ENCODE assay signal across 12 cellular contexts in genomic region chr6:33668914-33669313, GRCh38. TPM values are rescaled to one million over a fixed set of nuclear protein-coding genes. Genes with fewer than 3 reads are reported as not detected.
DNase-seq lines count a peak whose midpoint lies in the region; ATAC-seq and TF ChIP-seq lines count a peak whose summit lies in the region.
"Had no signal": no experiment of that assay in that cellular context is flagged by ENCODE, and none has a peak within 500 bp of the region (broad histone marks: within the 10 kb centered on the region; RNA-seq: fewer than 3 reads in every experiment).

No MANE protein-coding gene starts in this region.

- no peaks in the 10 kb centered on the region for H3K4me1 ChIP-seq in HEK293 (ENCODE audit: control insufficient read depth, insufficient read depth, low read length)
- peaks cover 9% of the 10 kb centered on the region for H3K4me1 ChIP-seq in effector memory CD4-positive, alpha-beta T cell (ENCODE audit: control insufficient read depth, insufficient read depth, low read length, poor library complexity, severe bottlenecking)
- H3K4me1 ChIP-seq in gastrocnemius medialis, result peaks cover 0 to 14% of the 10 kb centered on the region in 2 donors

- intact Hi-C loops in gastrocnemius medialis (cut with DNase I; ENCODE audit: low total_unique reads), result no loop called here

- ATAC-seq in activated CD4-positive, CD25-positive, alpha-beta regulatory T cell treated with anti-CD3 and anti-CD28 coated beads, Interleukin-2, amount 50 U/mL, for 24 hours, result peak; percentile 84
- ATAC-seq in gastrocnemius medialis, result no peak
- ATAC-seq: heart left ventricle had no signal

- H3K9me3 ChIP-seq in HEK293 (ENCODE audit: control insufficient read depth, insufficient read depth, low read depth, low read length) (no peaks in the 10 kb centered on the region), gastrocnemius medialis (no peaks in the 10 kb centered on the region)
- no peaks in the 10 kb centered on the region for H3K9me3 ChIP-seq in effector memory CD4-positive, alpha-beta T cell (ENCODE audit: control insufficient read depth, low read length)
- H3K9me3 ChIP-seq: heart left ventricle had no signal

- in situ Hi-C loops in gastrocnemius medialis (cut with MboI; ENCODE audit: low sequenced_read_pairs in 4 of 4), result no loop called here

- POLR2A ChIA-PET in HEK293 (lab: Yijun Ruan, JAX), result interaction anchor here (0.9 to 1.2 kb wide), 3 partner anchors 14 to 89 kb away, joined by 3 read pairs; partner anchors contain the start of gene BAK1

- H3K36me3 ChIP-seq in HEK293 (ENCODE audit: control insufficient read depth in 2 of 2, insufficient read depth in 1 of 2, low read length in 2 of 2) (peaks cover 4 to 38% of the 10 kb centered on the region in 2 experiments; a peak in 1 of 3 replicates), gastrocnemius medialis (no peaks in the 10 kb centered on the region)
- peaks cover 75% of the 10 kb centered on the region for H3K36me3 ChIP-seq in effector memory CD4-positive, alpha-beta T cell (ENCODE audit: control insufficient read depth, insufficient read depth, low read length)

- no peak overlapping the region for H3K4me3 ChIP-seq in HEK293 (ENCODE audit: low read depth, low read length)
- H3K4me3 ChIP-seq in effector memory CD4-positive, alpha-beta T cell (ENCODE audit: insufficient read depth, low read depth, low read length, poor library complexity, severe bottlenecking), result no peak overlapping the region
- H3K4me3 ChIP-seq in gastrocnemius medialis, result no peak overlapping the region
- H3K4me3 ChIP-seq: heart left ventricle had no signal

- CTCF ChIA-PET in HEK293 (lab: Yijun Ruan, JAX), result interaction anchor here (0.9 to 2.6 kb wide), 5 partner anchors 23 to 84 kb away, joined by 3 to 8 read pairs (median 6); no protein-coding TSS in a partner anchor

- TF ChIP-seq CTCF in HEK293 (tag by site-specific recombination; IDR thresholded peaks at IDR 0.05) (no peak), gastrocnemius medialis (IDR thresholded peaks at IDR 0.05 in 4 of 5, conservative IDR thresholded peaks at IDR 0.05 in 1 of 5) (no peak)

- no peak overlapping the region for H3K27ac ChIP-seq in HEK293 (ENCODE audit: extremely low read depth, low read depth, low read length)
- peak overlapping the region; percentile 58 for H3K27ac ChIP-seq in effector memory CD4-positive, alpha-beta T cell (ENCODE audit: insufficient read depth, low read length, poor library complexity, severe bottlenecking)
- H3K27ac ChIP-seq in gastrocnemius medialis, result no peak overlapping the region
- H3K27ac ChIP-seq: heart left ventricle had no signal

- peak in 2 of 3 donors; percentile 34 to 46 for DNase-seq in effector memory CD4-positive, alpha-beta T cell
- DNase-seq in stimulated activated CD4-positive, alpha-beta T cell treated with anti-CD3 and anti-CD28 coated beads, Interleukin-2, amount 100 ng/mL, for 4 hours (ENCODE audit: low read depth), result peak; percentile 51
- DNase-seq in NCI-H1694 treated with DMSO at 0.1 percent for 48 hours (lab: John Stamatoyannopoulos, UW), result no peak
- no peak for DNase-seq in UCSD-AML1 (lab: John Stamatoyannopoulos, UW; ENCODE audit: unreplicated experiment)
- no peak for DNase-seq in gastrocnemius medialis
- DNase-seq in midbrain (lab: John Stamatoyannopoulos, UW), result no peak
- DNase-seq: anterior cingulate cortex, IMR-90, SHP77 treated with DMSO at 0.1 percent for 48 hours had no signal

- no peaks in the 10 kb centered on the region for H3K27me3 ChIP-seq in effector memory CD4-positive, alpha-beta T cell (replicated peaks; ENCODE audit: control insufficient read depth, insufficient read depth, low read length, poor library complexity, severe bottlenecking)
- no peaks in the 10 kb centered on the region for H3K27me3 ChIP-seq in gastrocnemius medialis
- H3K27me3 ChIP-seq: heart left ventricle had no signal

- TF ChIP-seq POLR2A in gastrocnemius medialis (IDR thresholded peaks at IDR 0.05), result no peak

TF ChIP-seq in HEK293, 187 proteins besides CTCF, POLR2A, EP300 and RAD21:
- TF ChIP-seq BCL6B (tag by site-specific recombination; IDR thresholded peaks at IDR 0.05) (no peak), KLF1 (tag by site-specific recombination; IDR thresholded peaks at IDR 0.05) (peak; percentile 99), SCRT1 (tag by site-specific recombination; IDR thresholded peaks at IDR 0.05; ENCODE audit: borderline replicate concordance) (no peak), ZNF37A (tag by site-specific recombination; IDR thresholded peaks at IDR 0.05) (no peak), PRDM10 (tag by site-specific recombination; IDR thresholded peaks at IDR 0.05) (no peak)

RNA-seq across cellular contexts. Expression of gene UQCC2, which starts 42.6 kb away (rescaled TPM):
- total RNA-seq in gastrocnemius medialis, result 100 to 1,000 TPM in 1 of 4 donors, 10 to 100 TPM in 3; 50.7 to 101 (median 63.5) TPM

RNA-seq across cellular contexts. Expression of gene ITPR3, which starts 47.8 kb away (rescaled TPM):
- 1 to 10 TPM; 1.9 to 6.8 (median 4.2) TPM for total RNA-seq in gastrocnemius medialis

Comparison
In these comparisons a context has a peak if more than half of its experiments do, and no peak if none do; other contexts are left out.
1. ATAC-seq: peak in activated CD4-positive, CD25-positive, alpha-beta regulatory T cell treated with anti-CD3 and anti-CD28 coated beads, Interleukin-2, amount 50 U/mL, for 24 hours (2 of 2); none in gastrocnemius medialis (0 of 2).
2. DNase-seq: peak in effector memory CD4-positive, alpha-beta T cell (2 of 3) and stimulated activated CD4-positive, alpha-beta T cell treated with anti-CD3 and anti-CD28 coated beads, Interleukin-2, amount 100 ng/mL, for 4 hours (single experiment); none in NCI-H1694 treated with DMSO at 0.1 percent for 48 hours (single experiment), UCSD-AML1 (single experiment), gastrocnemius medialis (0 of 2) and midbrain (single experiment).